In genomic region chr12:113306382-113306781, GRCh38 we compare ENCODE assay signal across 1 cellular context.
TF ChIP-seq lines count a peak whose summit lies in the region.

No MANE protein-coding gene starts in this region.

TF ChIP-seq in H1, 55 proteins besides CTCF, POLR2A, EP300 and RAD21:
- TF ChIP-seq KDM5A (IDR thresholded peaks at IDR 0.05; ENCODE audit: low read length) (no peak), KDM4A (IDR thresholded peaks at IDR 0.05; ENCODE audit: low read depth, low read length, severe bottlenecking) (no peak)
TF ChIP-seq in H1: peak in this region for 0.
